ENCODE assay signal across 34 cellular contexts in the genomic region with DNA sequence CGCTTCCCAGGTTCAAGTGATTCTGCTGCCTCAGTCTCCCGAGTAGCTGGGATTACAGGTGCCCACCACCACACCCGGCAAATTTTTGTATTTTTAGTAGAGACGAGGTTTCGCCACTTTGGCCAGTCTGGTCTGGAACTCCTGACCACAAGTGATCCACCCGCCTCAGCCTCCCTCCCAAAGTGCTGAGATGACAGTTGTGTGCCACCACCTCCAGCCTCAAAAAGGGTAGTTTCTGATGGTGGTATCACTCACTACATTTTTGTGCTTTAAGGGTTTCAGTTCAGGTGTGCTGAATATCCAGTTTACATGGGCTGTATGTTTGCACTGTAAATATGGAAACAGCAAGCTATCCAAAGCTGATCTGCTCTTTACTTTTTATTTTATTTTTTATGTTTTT. TPM values are rescaled to one million over a fixed set of nuclear protein-coding genes. Genes with fewer than 3 reads are reported as not detected.
"Had no signal": no experiment of that assay in that cellular context is flagged by ENCODE, and none has a peak within 500 bp of the region (broad histone marks: within the 10 kb centered on the region; RNA-seq: fewer than 3 reads in every experiment).

No MANE protein-coding gene starts in this region.

- H3K9me3 ChIP-seq: adrenal gland, body of pancreas, esophagus muscularis mucosa, gastrocnemius medialis, heart left ventricle had no signal

- H3K27ac Mint-ChIP-seq: activated CD4-positive, alpha-beta memory T cell treated with anti-CD3 and anti-CD28 coated beads for 36 hours; activated CD4-positive, alpha-beta T cell treated with anti-CD3 and anti-CD28 coated beads for 36 hours; activated CD4-positive, alpha-beta T cell treated with anti-CD3 and anti-CD28 coated beads, Interleukin-2, amount 10 ng/mL, durations not matched to agents 24 days and 14 days; activated CD8-positive, alpha-beta memory T cell treated with anti-CD3 and anti-CD28 coated beads, Interleukin-2, amount 10 ng/mL, durations not matched to agents 7 days and 5 days; activated CD8-positive, alpha-beta T cell treated with anti-CD3 and anti-CD28 coated beads, Interleukin-2, amount 10 ng/mL, durations not matched to agents 7 days and 5 days; activated naive CD4-positive, alpha-beta T cell treated with anti-CD3 and anti-CD28 coated beads for 36 hours; activated naive CD4-positive, alpha-beta T cell treated with anti-CD3 and anti-CD28 coated beads, Interleukin-2, amount 50 U/mL, for 24 hours; activated naive CD8-positive, alpha-beta T cell treated with anti-CD3 and anti-CD28 coated beads for 36 hours; activated naive CD8-positive, alpha-beta T cell treated with anti-CD3 and anti-CD28 coated beads, Interleukin-2, amount 50 U/mL, for 24 hours; activated T-helper 1 cell treated with anti-CD3 and anti-CD28 coated beads, Interleukin-12 subunit alpha, Interleukin-12 subunit beta, Interleukin-2, Interleukin-4 antibody, amounts not matched to agents 30 ng/mL and 10 ng/mL and 1 ng/mL, durations not matched to agents 14 hours and 24 hours and 36 hours; activated T-helper 2 cell treated with anti-CD3 and anti-CD28 coated beads, Interferon-gamma antibody, Interleukin-2, Interleukin-4, amounts not matched to agents 10 μg/mL and 5 μg/mL and 100 μg/mL, durations not matched to agents 14 hours and 24 hours and 36 hours; effector memory CD8-positive, alpha-beta T cell had no signal

- H3K4me3 Mint-ChIP-seq: activated CD4-positive, alpha-beta memory T cell treated with anti-CD3 and anti-CD28 coated beads for 36 hours; activated CD4-positive, alpha-beta T cell treated with anti-CD3 and anti-CD28 coated beads for 36 hours; activated CD4-positive, alpha-beta T cell treated with anti-CD3 and anti-CD28 coated beads, Interleukin-2, amount 10 ng/mL, durations not matched to agents 24 days and 14 days; activated CD8-positive, alpha-beta memory T cell treated with anti-CD3 and anti-CD28 coated beads, Interleukin-2, amount 10 ng/mL, durations not matched to agents 7 days and 5 days; activated CD8-positive, alpha-beta T cell treated with anti-CD3 and anti-CD28 coated beads, Interleukin-2, amount 10 ng/mL, durations not matched to agents 7 days and 5 days; activated naive CD4-positive, alpha-beta T cell treated with anti-CD3 and anti-CD28 coated beads for 36 hours; activated naive CD4-positive, alpha-beta T cell treated with anti-CD3 and anti-CD28 coated beads, Interleukin-2, amount 50 U/mL, for 24 hours; activated naive CD8-positive, alpha-beta T cell treated with anti-CD3 and anti-CD28 coated beads for 36 hours; activated naive CD8-positive, alpha-beta T cell treated with anti-CD3 and anti-CD28 coated beads, Interleukin-2, amount 50 U/mL, for 24 hours; activated T-helper 1 cell treated with anti-CD3 and anti-CD28 coated beads, Interleukin-12 subunit alpha, Interleukin-12 subunit beta, Interleukin-2, Interleukin-4 antibody, amounts not matched to agents 30 ng/mL and 10 ng/mL and 1 ng/mL, durations not matched to agents 14 hours and 24 hours and 36 hours; effector memory CD8-positive, alpha-beta T cell had no signal

- H3K27me3 ChIP-seq: adrenal gland, body of pancreas, esophagus muscularis mucosa, foreskin keratinocyte, gastrocnemius medialis, heart left ventricle had no signal

- H3K4me3 ChIP-seq: adrenal gland, body of pancreas, esophagus muscularis mucosa, gastrocnemius medialis, heart left ventricle had no signal

- H3K4me1 Mint-ChIP-seq: activated CD4-positive, alpha-beta T cell treated with anti-CD3 and anti-CD28 coated beads for 36 hours; activated CD4-positive, alpha-beta T cell treated with anti-CD3 and anti-CD28 coated beads, Interleukin-2, amount 10 ng/mL, durations not matched to agents 24 days and 14 days; activated CD8-positive, alpha-beta memory T cell treated with anti-CD3 and anti-CD28 coated beads, Interleukin-2, amount 10 ng/mL, durations not matched to agents 7 days and 5 days; activated naive CD4-positive, alpha-beta T cell treated with anti-CD3 and anti-CD28 coated beads, Interleukin-2, amount 50 U/mL, for 24 hours; activated naive CD8-positive, alpha-beta T cell treated with anti-CD3 and anti-CD28 coated beads for 36 hours; activated naive CD8-positive, alpha-beta T cell treated with anti-CD3 and anti-CD28 coated beads, Interleukin-2, amount 50 U/mL, for 24 hours had no signal

- H3K4me1 ChIP-seq: adrenal gland, body of pancreas, esophagus muscularis mucosa, foreskin keratinocyte, gastrocnemius medialis, heart left ventricle had no signal

- ATAC-seq: activated CD4-positive, alpha-beta T cell treated with anti-CD3 and anti-CD28 coated beads for 36 hours; activated CD8-positive, alpha-beta memory T cell treated with anti-CD3 and anti-CD28 coated beads, Interleukin-2, amount 10 ng/mL, durations not matched to agents 7 days and 5 days; activated CD8-positive, alpha-beta T cell treated with anti-CD3 and anti-CD28 coated beads, Interleukin-2, amount 10 ng/mL, durations not matched to agents 7 days and 5 days; activated naive CD8-positive, alpha-beta T cell treated with anti-CD3 and anti-CD28 coated beads, Interleukin-2, amount 50 U/mL, for 24 hours; body of pancreas; effector memory CD8-positive, alpha-beta T cell; foreskin keratinocyte; gastrocnemius medialis; heart left ventricle had no signal

- H3K27me3 Mint-ChIP-seq: activated naive CD8-positive, alpha-beta T cell treated with anti-CD3 and anti-CD28 coated beads for 36 hours had no signal

- H3K27ac ChIP-seq: adrenal gland, body of pancreas, esophagus muscularis mucosa, foreskin keratinocyte, gastrocnemius medialis, heart left ventricle, WERI-Rb-1 had no signal

- DNase-seq: activated CD4-positive, alpha-beta memory T cell treated with anti-CD3 and anti-CD28 coated beads for 36 hours; activated CD4-positive, alpha-beta T cell treated with anti-CD3 and anti-CD28 coated beads for 36 hours; activated CD4-positive, alpha-beta T cell treated with anti-CD3 and anti-CD28 coated beads, Interleukin-2, amount 10 ng/mL, durations not matched to agents 24 days and 14 days; activated CD4-positive, CD25-positive, alpha-beta regulatory T cell; activated CD4-positive, CD25-positive, alpha-beta regulatory T cell treated with anti-CD3 and anti-CD28 coated beads, Interleukin-2, amount 50 U/mL, for 72 hours; activated CD8-positive, alpha-beta memory T cell treated with anti-CD3 and anti-CD28 coated beads, Interleukin-2, amount 10 ng/mL, durations not matched to agents 7 days and 5 days; activated CD8-positive, alpha-beta memory T cell treated with anti-CD3 and anti-CD28 coated beads, Interleukin-2, amount 50 U/mL, for 4 hours; activated CD8-positive, alpha-beta T cell treated with anti-CD3 and anti-CD28 coated beads, Interleukin-2, amount 10 ng/mL, durations not matched to agents 7 days and 5 days; activated effector memory CD4-positive, alpha-beta T cell treated with anti-CD3 and anti-CD28 coated beads, Interleukin-2, amount 50 U/mL, for 16 hours; activated naive CD4-positive, alpha-beta T cell treated with anti-CD3 and anti-CD28 coated beads for 36 hours; activated naive CD8-positive, alpha-beta T cell treated with anti-CD3 and anti-CD28 coated beads for 36 hours; activated naive CD8-positive, alpha-beta T cell treated with anti-CD3 and anti-CD28 coated beads, Interleukin-2, amount 50 U/mL, for 24 hours; activated T-cell treated with anti-CD3 and anti-CD28 coated beads, Interleukin-2, amount 50 U/mL, for 1 hour; activated T-cell treated with anti-CD3 and anti-CD28 coated beads, Interleukin-2, amount 50 U/mL, for 48 hours; adrenal gland; amygdala; aorta; body of pancreas; caudate nucleus; cortex of kidney; dermis blood vessel endothelial cell; effector CD4-positive, alpha-beta T cell; effector memory CD8-positive, alpha-beta T cell; erythroblast; foreskin keratinocyte; gastrocnemius medialis; glutamatergic neuron; heart left ventricle; T-helper 2 cell; WERI-Rb-1 had no signal

- H3K9me3 Mint-ChIP-seq: activated CD4-positive, alpha-beta memory T cell treated with anti-CD3 and anti-CD28 coated beads for 36 hours; activated CD4-positive, alpha-beta T cell treated with anti-CD3 and anti-CD28 coated beads, Interleukin-2, amount 10 ng/mL, durations not matched to agents 24 days and 14 days; activated naive CD4-positive, alpha-beta T cell treated with anti-CD3 and anti-CD28 coated beads for 36 hours; activated naive CD4-positive, alpha-beta T cell treated with anti-CD3 and anti-CD28 coated beads, Interleukin-2, amount 50 U/mL, for 24 hours; activated naive CD8-positive, alpha-beta T cell treated with anti-CD3 and anti-CD28 coated beads for 36 hours; activated naive CD8-positive, alpha-beta T cell treated with anti-CD3 and anti-CD28 coated beads, Interleukin-2, amount 50 U/mL, for 24 hours; activated T-helper 1 cell treated with anti-CD3 and anti-CD28 coated beads, Interleukin-12 subunit alpha, Interleukin-12 subunit beta, Interleukin-2, Interleukin-4 antibody, amounts not matched to agents 30 ng/mL and 10 ng/mL and 1 ng/mL, durations not matched to agents 14 hours and 24 hours and 36 hours; activated T-helper 2 cell treated with anti-CD3 and anti-CD28 coated beads, Interferon-gamma antibody, Interleukin-2, Interleukin-4, amounts not matched to agents 10 μg/mL and 5 μg/mL and 100 μg/mL, durations not matched to agents 14 hours and 24 hours and 36 hours; effector memory CD8-positive, alpha-beta T cell had no signal

- H3K36me3 Mint-ChIP-seq: activated CD4-positive, alpha-beta memory T cell treated with anti-CD3 and anti-CD28 coated beads for 36 hours; activated CD8-positive, alpha-beta memory T cell treated with anti-CD3 and anti-CD28 coated beads, Interleukin-2, amount 10 ng/mL, durations not matched to agents 7 days and 5 days; activated naive CD4-positive, alpha-beta T cell treated with anti-CD3 and anti-CD28 coated beads, Interleukin-2, amount 50 U/mL, for 24 hours; activated naive CD8-positive, alpha-beta T cell treated with anti-CD3 and anti-CD28 coated beads for 36 hours had no signal

- H3K36me3 ChIP-seq: adrenal gland, esophagus muscularis mucosa, gastrocnemius medialis, heart left ventricle, WERI-Rb-1 had no signal

RNA-seq across cellular contexts. Expression of a gene that starts 12.1 kb away (rescaled TPM):
- total RNA-seq: activated CD4-positive, alpha-beta T cell treated with anti-CD3 and anti-CD28 coated beads, Interleukin-2, amount 10 ng/mL, durations not matched to agents 24 days and 14 days; activated T-helper 1 cell treated with anti-CD3 and anti-CD28 coated beads, Interleukin-12 subunit alpha, Interleukin-12 subunit beta, Interleukin-2, Interleukin-4 antibody, amounts not matched to agents 30 ng/mL and 10 ng/mL and 1 ng/mL, durations not matched to agents 14 hours and 24 hours and 36 hours had no signal
